16 cellular contexts compared by ENCODE assay signal in the genomic region with DNA sequence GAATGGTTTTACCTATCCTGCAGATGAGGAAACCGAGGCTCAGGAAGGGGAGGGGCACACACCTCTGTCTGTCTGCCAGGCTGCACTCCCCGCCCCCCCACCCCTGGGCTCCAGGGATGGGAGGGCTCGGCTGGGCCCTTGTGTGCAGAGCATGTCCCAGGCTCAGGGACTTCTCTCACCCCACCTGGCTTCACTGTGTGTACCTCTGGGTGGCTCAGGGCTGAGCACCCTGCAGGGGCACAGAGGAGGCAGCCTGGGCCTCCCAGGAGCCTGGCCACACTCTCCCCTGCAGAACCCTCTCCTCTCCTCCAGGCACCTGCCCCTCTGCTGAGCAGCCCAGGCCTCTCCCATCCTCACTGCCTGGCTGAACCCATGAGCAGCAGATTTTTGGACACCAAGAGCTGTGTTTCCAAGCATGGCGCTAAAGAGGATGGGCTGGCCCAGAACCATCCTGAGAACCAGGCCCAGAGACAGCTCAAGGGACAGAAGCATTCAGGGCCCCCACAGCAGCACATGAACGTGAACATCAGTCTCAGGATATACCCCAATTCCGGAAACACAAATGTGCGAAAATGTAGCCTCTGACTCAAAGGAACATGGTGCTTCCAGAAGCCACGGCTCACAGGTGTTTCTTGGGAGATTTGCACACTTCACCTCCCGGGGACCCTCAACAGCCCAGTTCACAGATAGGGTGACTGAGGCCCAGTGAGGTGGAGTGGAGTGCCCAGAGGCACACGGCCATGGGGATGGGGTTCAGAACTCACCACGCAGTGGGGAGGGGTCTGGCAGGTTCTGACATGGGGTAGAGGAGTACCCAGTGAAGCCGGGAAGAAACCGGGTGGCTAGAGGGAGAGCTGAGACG. TPM values are rescaled to one million over a fixed set of nuclear protein-coding genes. Genes with fewer than 3 reads are reported as not detected.
A peak's percentile ranks its signal among the peaks of the same experiment; 100 is the strongest.
DNase-seq lines count a peak whose midpoint lies in the region; ATAC-seq, FAIRE-seq and TF ChIP-seq lines count a peak whose summit lies in the region.
"Had no signal": no experiment of that assay in that cellular context is flagged by ENCODE, and none has a peak within 500 bp of the region (broad histone marks: within the 10 kb centered on the region; RNA-seq: fewer than 3 reads in every experiment).

No MANE protein-coding gene starts in this region.

- TF ChIP-seq CTCF in GM12878 (IDR thresholded peaks at IDR 0.05 in 2 of 3, conservative IDR thresholded peaks at IDR 0.05 in 1 of 3; ENCODE audit: control insufficient read depth in 2 of 3, extremely low read depth in 1 of 3, insufficient read depth in 1 of 3, low read depth in 3 of 3, low read length in 3 of 3) (no peak), HepG2 (CRISPR knock-in tag; IDR thresholded peaks at IDR 0.05) (no peak), thyroid gland (IDR thresholded peaks at IDR 0.05) (no peak), heart right ventricle (IDR thresholded peaks at IDR 0.05) (no peak), PC-9 (conservative IDR thresholded peaks at IDR 0.05) (no peak)

- no peaks in the 10 kb centered on the region for H3K9me2 ChIP-seq in PC-9 (ENCODE audit: insufficient read depth)

- intact Hi-C loops in GM12878 (cut with micrococcal nuclease; ENCODE audit: unreplicated experiment), result no loop called here
- intact Hi-C loops in HepG2 (cut with micrococcal nuclease; ENCODE audit: unreplicated experiment), result no loop called here
- intact Hi-C loops in thyroid gland (cut with DNase I), result no loop called here
- intact Hi-C loops in heart right ventricle (cut with DNase I), result loop anchor here in 1 of 10 donors (10.0 kb wide), 1 partner anchor 59 kb away; no protein-coding TSS in a partner anchor
- intact Hi-C loops in PC-9 (cut with micrococcal nuclease; ENCODE audit: unreplicated experiment), result no loop called here

- H3K4me1 ChIP-seq in GM12878 (ENCODE audit: control insufficient read depth, insufficient read depth, low read length), result peaks cover 10% of the 10 kb centered on the region
- peaks cover 37% of the 10 kb centered on the region for H3K4me1 ChIP-seq in HepG2 (ENCODE audit: insufficient read depth, low read length)
- no peaks in the 10 kb centered on the region for H3K4me1 ChIP-seq in thyroid gland
- H3K4me1 ChIP-seq in heart right ventricle, result peaks cover 0 to 7% (median 0%) of the 10 kb centered on the region in 9 donors
- no peaks in the 10 kb centered on the region for H3K4me1 ChIP-seq in PC-9 (replicated peaks; ENCODE audit: insufficient read depth)

- TF ChIP-seq RAD21 in GM12878 (IDR thresholded peaks at IDR 0.05; ENCODE audit: insufficient read depth, low read depth, low read length) (no peak), HepG2 (CRISPR knock-in tag; IDR thresholded peaks at IDR 0.05) (no peak)

- H2AFZ ChIP-seq in GM12878 (ENCODE audit: control insufficient read depth, low read depth, low read length) (no peak overlapping the region), HepG2 (ENCODE audit: low read length) (no peak overlapping the region), PC-9 (no peak overlapping the region)
- H2AFZ ChIP-seq: GM23248 had no signal

- no peaks in the 10 kb centered on the region for H3K27me3 ChIP-seq in H7 (ENCODE audit: control insufficient read depth, insufficient read depth, low read length)
- no peaks in the 10 kb centered on the region for H3K27me3 ChIP-seq in GM12878 (replicated peaks in 1 of 2; ENCODE audit: control insufficient read depth in 2 of 2, insufficient read depth in 2 of 2, low read length in 1 of 2)
- peaks cover 0 to 11% of the 10 kb centered on the region in 2 experiments; a peak in 3 of 5 replicates for H3K27me3 ChIP-seq in HepG2 (ENCODE audit: control insufficient read depth in 1 of 2, insufficient read depth in 2 of 2, low read length in 2 of 2)
- H3K27me3 ChIP-seq in thyroid gland, result no peaks in the 10 kb centered on the region
- H3K27me3 ChIP-seq in heart right ventricle, result no peaks in the 10 kb centered on the region
- H3K27me3 ChIP-seq in PC-9 (ENCODE audit: insufficient read depth, low read depth), result peaks cover 19% of the 10 kb centered on the region

- BruUV-seq in GM12878 (replicated peaks; lab: Mats Ljungman, UMichigan) (no TSS peak), HepG2 (replicated peaks; lab: Mats Ljungman, UMichigan) (no TSS peak), PC-9 (replicated peaks; lab: Mats Ljungman, UMichigan) (no TSS peak)

- TF ChIP-seq EP300 in GM12878 (IDR thresholded peaks at IDR 0.05; ENCODE audit: borderline replicate concordance in 1 of 2, control insufficient read depth in 1 of 2, low read depth in 2 of 2, low read length in 2 of 2) (no peak), HepG2 (IDR thresholded peaks at IDR 0.05; ENCODE audit: low read depth in 2 of 2, low read length in 2 of 2) (no peak), HepG2 (CRISPR knock-in tag; IDR thresholded peaks at IDR 0.05; ENCODE audit: borderline replicate concordance) (no peak)

- 49% methylated on average over 12 of the region's 14 CpGs for WGBS in GM12878 (ENCODE audit: insufficient coverage, insufficient replicate concordance, low lambda C conversion rate, missing lambda C conversion rate)
- WGBS in HepG2 (ENCODE audit: low lambda C conversion rate), result 55% methylated on average over 8 of the region's 14 CpGs
- 54 to 56% methylated on average over 12 to 14 of the region's 14 CpGs for WGBS in thyroid gland, 2 donors
- 87 to 88% methylated on average over 14 of the region's 14 CpGs for WGBS in heart right ventricle, 2 donors

- no peak overlapping the region for H3K27ac ChIP-seq in GM12878 (ENCODE audit: control insufficient read depth, insufficient read depth)
- H3K27ac ChIP-seq in HepG2 (ENCODE audit: extremely low read length, insufficient read depth, low read length), result no peak overlapping the region
- no peak overlapping the region for H3K27ac ChIP-seq in thyroid gland
- no peak overlapping the region for H3K27ac ChIP-seq in heart right ventricle
- H3K27ac ChIP-seq in PC-9, result no peak overlapping the region
- H3K27ac ChIP-seq: GM23248 had no signal

- POLR2A ChIA-PET in GM12878 (lab: Charles Lee) (interaction anchor here (0.7 to 1.5 kb wide), 3 partner anchors 9 to 40 kb away, joined by 3 to 7 read pairs (median 3); no protein-coding TSS in a partner anchor), HepG2 (lab: Yijun Ruan, JAX) (interaction anchor here (1.8 kb wide), 1 partner anchor 10 kb away, joined by 5 read pairs; the partner anchor contains the start of gene EMID1), PC-9 (lab: Charles Lee; ENCODE audit: unreplicated experiment) (interaction anchor here (0.5 kb wide), 1 partner anchor 460 kb away, joined by 3 read pairs; no protein-coding TSS in a partner anchor)

- ATAC-seq in GM12878, result peak; percentile 14
- no peak for ATAC-seq in HepG2
- ATAC-seq in heart right ventricle, result no peak
- ATAC-seq in GM19455 (IDR thresholded peaks at IDR 0.05; ENCODE audit: unreplicated experiment), result no peak

- H4K20me1 ChIP-seq in GM12878 (ENCODE audit: control insufficient read depth, insufficient read depth), result no peaks in the 10 kb centered on the region
- H4K20me1 ChIP-seq in HepG2 (ENCODE audit: insufficient read depth, low read length), result no peaks in the 10 kb centered on the region
- no peaks in the 10 kb centered on the region for H4K20me1 ChIP-seq in PC-9 (ENCODE audit: insufficient read depth)

- FAIRE-seq in GM12878 (lab: Jason Lieb, UNC) (no peak), HepG2 (lab: Jason Lieb, UNC) (no peak)

- TF ChIP-seq POLR2A in GM12878 (IDR thresholded peaks at IDR 0.05; ENCODE audit: low read depth, low read length), result no peak
- no peak for TF ChIP-seq POLR2A in HepG2 (IDR thresholded peaks at IDR 0.05; ENCODE audit: insufficient read depth in 1 of 2, low read depth in 2 of 2, low read length in 2 of 2)
- no peak for TF ChIP-seq POLR2A in thyroid gland (IDR thresholded peaks at IDR 0.05)

- DNase-seq in H7 (peak; percentile 60), GM12878 (ENCODE audit: low read depth, low spot score) (no peak), HepG2 (ENCODE audit: low spot score) (no peak), thyroid gland (peak; percentile 45 to 49), heart right ventricle (no peak), PC-9 (no peak)
- no peak for DNase-seq in activated CD4-positive, CD25-positive, alpha-beta regulatory T cell treated with anti-CD3 and anti-CD28 coated beads, Interleukin-2, amount 50 U/mL, for 72 hours
- DNase-seq: NCI-H1417, NCI-H1930, NCI-H2171, NCI-H446 treated with DMSO at 0.1 percent for 48 hours, NCI-H748 treated with DMSO at 0.1 percent for 48 hours, SHP77 treated with DMSO at 0.1 percent for 48 hours had no signal

- H3K4me2 ChIP-seq in GM12878 (ENCODE audit: control insufficient read depth, insufficient read depth) (no peak overlapping the region), HepG2 (ENCODE audit: low read depth, low read length) (no peak overlapping the region), PC-9 (no peak overlapping the region)

- no peaks in the 10 kb centered on the region; the same call in 1 of the 2 replicates for H3K79me2 ChIP-seq in GM12878 (ENCODE audit: control insufficient read depth, insufficient read depth, low read length)
- H3K79me2 ChIP-seq in HepG2 (ENCODE audit: insufficient read depth, low read length), result no peaks in the 10 kb centered on the region
- H3K79me2 ChIP-seq in PC-9 (ENCODE audit: low read depth), result no peaks in the 10 kb centered on the region

- H3K4me3 ChIP-seq in H7 (ENCODE audit: insufficient read depth, low read depth, low read length) (no peak overlapping the region), GM12878 (no peak overlapping the region), HepG2 (replicated peaks in 1 of 3; ENCODE audit: insufficient read depth in 1 of 3, low read depth in 2 of 3, low read length in 3 of 3) (no peak overlapping the region), thyroid gland (replicated peaks in 1 of 3) (no peak overlapping the region), heart right ventricle (no peak overlapping the region), PC-9 (no peak overlapping the region)
- H3K4me3 ChIP-seq: BLaER1 treated with 17β-estradiol and CSF1 and Interleukin-3, amounts not matched to agents 10 nM and 100 nM; GM23248 had no signal

- SMC1A ChIA-PET in GM12878 (lab: Charles Lee; ENCODE audit: uncharacterized antibody, unreplicated experiment), result interaction anchor here (1.7 to 2.5 kb wide), 3 partner anchors 10 to 29 kb away, joined by 3 to 8 read pairs (median 7); partner anchors contain the start of gene EMID1

- H3K9ac ChIP-seq in GM12878 (ENCODE audit: control insufficient read depth, insufficient read depth, low read length) (no peak overlapping the region), HepG2 (ENCODE audit: insufficient read depth, low read depth, low read length) (no peak overlapping the region)
- H3K9ac ChIP-seq: BLaER1 treated with 17β-estradiol and CSF1 and Interleukin-3, amounts not matched to agents 10 nM and 100 nM; GM23248 had no signal

- in situ Hi-C loops in GM12878 (cut with MboI), result no loop called here
- in situ Hi-C loops in HepG2 (cut with HindIII; ENCODE audit: extremely low pct_ligation_motif_present, low pct_unique_long_range_greater_than_20kb), result no loop called here

- CTCF ChIA-PET in GM12878 (lab: Yijun Ruan, JAX), result interaction anchor here (1.0 to 1.5 kb wide), 4 partner anchors 12 to 14 kb away, joined by 3 read pairs; no protein-coding TSS in a partner anchor
- CTCF ChIA-PET in HepG2 (lab: Yijun Ruan, JAX; ENCODE audit: low intra/inter-chr PET ratio, low total read pairs), result no interaction called here
- CTCF ChIA-PET in PC-9 (lab: Charles Lee), result no interaction called here

- H3F3A ChIP-seq in PC-9 (ENCODE audit: insufficient read depth, low read depth), result no peaks in the 10 kb centered on the region

- RAD21 ChIA-PET in GM12878 (lab: Charles Lee; ENCODE audit: unreplicated experiment), result interaction anchor here (1.7 to 2.3 kb wide), 2 partner anchors 10 to 14 kb away, joined by 6 to 7 read pairs; partner anchors contain the start of gene EMID1

- no peaks in the 10 kb centered on the region for H3K9me3 ChIP-seq in GM12878 (replicated peaks; ENCODE audit: control insufficient read depth, insufficient read depth, low read length)
- no peaks in the 10 kb centered on the region for H3K9me3 ChIP-seq in HepG2 (ENCODE audit: low read length)
- H3K9me3 ChIP-seq in thyroid gland, result no peaks in the 10 kb centered on the region
- H3K9me3 ChIP-seq in heart right ventricle, result no peaks in the 10 kb centered on the region
- H3K9me3 ChIP-seq in PC-9 (ENCODE audit: insufficient read depth, low read depth), result no peaks in the 10 kb centered on the region
- H3K9me3 ChIP-seq: BLaER1 treated with 17β-estradiol and CSF1 and Interleukin-3, amounts not matched to agents 10 nM and 100 nM had no signal

- H3K36me3 ChIP-seq in H7 (replicated peaks; ENCODE audit: control insufficient read depth, insufficient read depth, low read length) (no peaks in the 10 kb centered on the region), GM12878 (ENCODE audit: control insufficient read depth in 2 of 2, insufficient read depth in 2 of 2, low read length in 1 of 2) (peaks cover 0 to 9% of the 10 kb centered on the region in 2 experiments; a peak in 2 of 4 replicates), HepG2 (replicated peaks in 1 of 2; ENCODE audit: control insufficient read depth in 1 of 2, insufficient read depth in 2 of 2, low read length in 2 of 2) (no peaks in the 10 kb centered on the region), thyroid gland (no peaks in the 10 kb centered on the region), heart right ventricle (no peaks in the 10 kb centered on the region), PC-9 (ENCODE audit: low read depth) (no peaks in the 10 kb centered on the region)
- H3K36me3 ChIP-seq: BLaER1 treated with 17β-estradiol and CSF1 and Interleukin-3, amounts not matched to agents 10 nM and 100 nM had no signal

RNA-seq across cellular contexts. Expression of gene EMID1, which starts 10.5 kb away (rescaled TPM):
- total RNA-seq in H7 (2014; rRNA removed; shearing (Covaris generic)), result 4.5 and 5.6 TPM in 2 replicates
- total RNA-seq in GM12878 (2013; cell fraction: nucleolus; rRNA removed), result 185 and 191 TPM in 2 replicates
- 12.0 and 19.4 TPM in 2 replicates for total RNA-seq in GM12878 (2014; rRNA removed)
- total RNA-seq in GM12878 (2014; rRNA removed; fragmentation: Illumina TruSeq; extraction: Trizol), result 4.3 and 5.8 TPM in 2 replicates
- total RNA-seq in GM12878 (2021), result 17.5 and 18.3 TPM in 2 replicates
- 2.5 TPM for polyA plus RNA-seq in GM12878 (2011; ENCODE audit: low read depth)
- polyA plus RNA-seq in GM12878 (2011; rRNA removed), result 29.3 and 60.3 TPM in 2 replicates
- 73.9 and 121 TPM in 2 replicates for polyA plus RNA-seq in GM12878 (2011; cell fraction: cytosol; rRNA removed)
- 196 and 245 TPM in 2 replicates for polyA plus RNA-seq in GM12878 (2011; cell fraction: nucleus; rRNA removed)
- polyA plus RNA-seq in GM12878 (2012), result 7.6 and 8.4 TPM in 2 replicates
- polyA plus RNA-seq in GM12878 (2014; fragmentation: Illumina TruSeq; extraction: Trizol), result 0.54 and 2.3 TPM in 2 replicates
- 1 to 10 TPM; 1.2 to 2.3 TPM for polyA plus RNA-seq in GM12878 (2014; fragmentation: Nextera tagmentation; extraction: Ambion mirVana)
- 20.7 and 23.8 TPM in 2 replicates for polyA plus RNA-seq in GM12878 (2014; rRNA removed)
- 10 to 100 TPM in 1 of 2 experiments, 1 to 10 TPM in 1; 10.0 to 13.9 TPM for polyA plus RNA-seq in GM12878 (2016; fragmentation: Nextera tagmentation; extraction: Ambion mirVana)
- 53.3 and 85.9 TPM in 2 replicates for polyA minus RNA-seq in GM12878 (2011; rRNA and poly(A)+ RNA removed)
- polyA minus RNA-seq in GM12878 (2011; cell fraction: cytosol; rRNA and poly(A)+ RNA removed), result 22.1 and 26.0 TPM in 2 replicates
- 59.2 and 86.3 TPM in 2 replicates for polyA minus RNA-seq in GM12878 (2011; cell fraction: nucleus; rRNA and poly(A)+ RNA removed)
- total RNA-seq in HepG2 (2016; rRNA removed; fragmentation: Illumina TruSeq; extraction: Trizol), result 0.21 and 0.82 TPM in 2 replicates
- total RNA-seq in HepG2 (2016; cell fraction: cytosol; rRNA removed; fragmentation: Illumina TruSeq; extraction: Trizol; ENCODE audit: low read depth), result 2.7 and 2.8 TPM in 2 replicates
- 0.09 and 0.26 TPM in 2 replicates for total RNA-seq in HepG2 (2016; cell fraction: insoluble cytoplasmic fraction; rRNA removed; fragmentation: Illumina TruSeq; extraction: Trizol)
- total RNA-seq in HepG2 (2016; cell fraction: membrane; rRNA removed; fragmentation: Illumina TruSeq; extraction: Trizol), result 1.7 and 2.1 TPM in 2 replicates
- total RNA-seq in HepG2 (2016; cell fraction: nucleus; rRNA removed; fragmentation: Illumina TruSeq; extraction: Trizol), result 0.25 and 0.50 TPM in 2 replicates
- polyA plus RNA-seq in HepG2 (2011; rRNA removed), result 0.45 and 0.81 TPM in 2 replicates
- 0.37 and 1.1 TPM in 2 replicates for polyA plus RNA-seq in HepG2 (2011; cell fraction: cytosol; rRNA removed)
- polyA plus RNA-seq in HepG2 (2011; cell fraction: nucleus; rRNA removed), result 2.1 and 2.4 TPM in 2 replicates
- 0.46 and 0.72 TPM in 2 replicates for polyA plus RNA-seq in HepG2 (2012)
- 2.6 and 3.8 TPM in 2 replicates for polyA plus RNA-seq in HepG2 (2016; cell fraction: cytosol; fragmentation: Illumina TruSeq; extraction: Trizol; ENCODE audit: low read depth)
- polyA plus RNA-seq in HepG2 (2016; cell fraction: insoluble cytoplasmic fraction; fragmentation: Illumina TruSeq; extraction: Trizol; ENCODE audit: low read depth), result 0.25 and 0.50 TPM in 2 replicates
- 1.4 and 2.2 TPM in 2 replicates for polyA plus RNA-seq in HepG2 (2016; cell fraction: membrane; fragmentation: Illumina TruSeq; extraction: Trizol; ENCODE audit: low read depth)
- polyA plus RNA-seq in HepG2 (2016; cell fraction: nucleus; fragmentation: Illumina TruSeq; extraction: Trizol; ENCODE audit: insufficient read depth, low read depth), result 1.0 TPM in 2 replicates
- polyA minus RNA-seq in HepG2 (2011; rRNA and poly(A)+ RNA removed; ENCODE audit: low replicate concordance), result 0.09 and 2.4 TPM in 2 replicates
- polyA minus RNA-seq in HepG2 (2011; cell fraction: cytosol; rRNA and poly(A)+ RNA removed), result not detected in 2 replicates
- polyA minus RNA-seq in HepG2 (2011; cell fraction: nucleus; rRNA and poly(A)+ RNA removed), result 0.99 and 1.3 TPM in 2 replicates
- total RNA-seq in thyroid gland, result 10 to 100 TPM; 14.0 to 55.9 (median 19.0) TPM
- total RNA-seq in heart right ventricle, result 1 to 10 TPM in 1 of 10 donors, under 1 TPM in 8, not detected in 1; 0.26 to 1.1 (median 0.42) TPM
- polyA plus RNA-seq in heart right ventricle, result under 1 TPM; 0.22 to 0.23 TPM
- total RNA-seq in PC-9 (2021), result 1.1 and 3.1 TPM in 2 replicates
- total RNA-seq: GM23248 had no signal
- polyA plus RNA-seq: GM23248 had no signal

RNA-seq across cellular contexts. Expression of gene RHBDD3, which starts 51.5 kb away (rescaled TPM):
- 71.6 and 76.3 TPM in 2 replicates for total RNA-seq in H7 (2014; rRNA removed; shearing (Covaris generic))
- total RNA-seq in GM12878 (2013; cell fraction: nucleolus; rRNA removed), result 36.7 and 43.7 TPM in 2 replicates
- 30.7 and 37.9 TPM in 2 replicates for total RNA-seq in GM12878 (2014; rRNA removed)
- total RNA-seq in GM12878 (2014; rRNA removed; fragmentation: Illumina TruSeq; extraction: Trizol), result 10.0 and 11.9 TPM in 2 replicates
- total RNA-seq in GM12878 (2021), result 23.1 and 28.4 TPM in 2 replicates
- polyA plus RNA-seq in GM12878 (2011; ENCODE audit: low read depth), result 5.3 TPM
- polyA plus RNA-seq in GM12878 (2011; rRNA removed), result 3.8 and 8.6 TPM in 2 replicates
- 14.9 and 23.0 TPM in 2 replicates for polyA plus RNA-seq in GM12878 (2011; cell fraction: cytosol; rRNA removed)
- polyA plus RNA-seq in GM12878 (2011; cell fraction: nucleus; rRNA removed), result 23.5 and 35.8 TPM in 2 replicates
- 13.5 and 16.4 TPM in 2 replicates for polyA plus RNA-seq in GM12878 (2012)
- 3.9 and 8.1 TPM in 2 replicates for polyA plus RNA-seq in GM12878 (2014; fragmentation: Illumina TruSeq; extraction: Trizol)
- polyA plus RNA-seq in GM12878 (2014; fragmentation: Nextera tagmentation; extraction: Ambion mirVana), result 1 to 10 TPM in 1 of 2 experiments, under 1 TPM in 1; 0.27 to 1.2 TPM
- polyA plus RNA-seq in GM12878 (2014; rRNA removed), result 37.6 and 41.2 TPM in 2 replicates
- polyA plus RNA-seq in GM12878 (2016; fragmentation: Nextera tagmentation; extraction: Ambion mirVana), result 10 to 100 TPM; 36.9 to 38.7 TPM
- 3.6 and 9.5 TPM in 2 replicates for polyA minus RNA-seq in GM12878 (2011; rRNA and poly(A)+ RNA removed)
- 2.9 and 6.8 TPM in 2 replicates for polyA minus RNA-seq in GM12878 (2011; cell fraction: cytosol; rRNA and poly(A)+ RNA removed)
- 5.3 and 13.4 TPM in 2 replicates for polyA minus RNA-seq in GM12878 (2011; cell fraction: nucleus; rRNA and poly(A)+ RNA removed)
- total RNA-seq in HepG2 (2016; rRNA removed; fragmentation: Illumina TruSeq; extraction: Trizol), result 12.6 and 26.7 TPM in 2 replicates
- 8.3 and 9.2 TPM in 2 replicates for total RNA-seq in HepG2 (2016; cell fraction: cytosol; rRNA removed; fragmentation: Illumina TruSeq; extraction: Trizol; ENCODE audit: low read depth)
- 12.3 and 26.7 TPM in 2 replicates for total RNA-seq in HepG2 (2016; cell fraction: insoluble cytoplasmic fraction; rRNA removed; fragmentation: Illumina TruSeq; extraction: Trizol)
- total RNA-seq in HepG2 (2016; cell fraction: membrane; rRNA removed; fragmentation: Illumina TruSeq; extraction: Trizol), result 16.9 and 21.6 TPM in 2 replicates
- total RNA-seq in HepG2 (2016; cell fraction: nucleus; rRNA removed; fragmentation: Illumina TruSeq; extraction: Trizol), result 24.7 and 26.9 TPM in 2 replicates
- 12.1 and 21.0 TPM in 2 replicates for polyA plus RNA-seq in HepG2 (2011; rRNA removed)
- 10.6 and 17.9 TPM in 2 replicates for polyA plus RNA-seq in HepG2 (2011; cell fraction: cytosol; rRNA removed)
- 38.6 and 38.8 TPM in 2 replicates for polyA plus RNA-seq in HepG2 (2011; cell fraction: nucleus; rRNA removed)
- 8.5 and 12.8 TPM in 2 replicates for polyA plus RNA-seq in HepG2 (2012)
- 6.5 and 10.4 TPM in 2 replicates for polyA plus RNA-seq in HepG2 (2016; cell fraction: cytosol; fragmentation: Illumina TruSeq; extraction: Trizol; ENCODE audit: low read depth)
- 10.8 and 11.3 TPM in 2 replicates for polyA plus RNA-seq in HepG2 (2016; cell fraction: insoluble cytoplasmic fraction; fragmentation: Illumina TruSeq; extraction: Trizol; ENCODE audit: low read depth)
- polyA plus RNA-seq in HepG2 (2016; cell fraction: membrane; fragmentation: Illumina TruSeq; extraction: Trizol; ENCODE audit: low read depth), result 11.9 and 12.6 TPM in 2 replicates
- 59.8 and 60.3 TPM in 2 replicates for polyA plus RNA-seq in HepG2 (2016; cell fraction: nucleus; fragmentation: Illumina TruSeq; extraction: Trizol; ENCODE audit: insufficient read depth, low read depth)
- polyA minus RNA-seq in HepG2 (2011; rRNA and poly(A)+ RNA removed; ENCODE audit: low replicate concordance), result 9.9 and 18.2 TPM in 2 replicates
- polyA minus RNA-seq in HepG2 (2011; cell fraction: cytosol; rRNA and poly(A)+ RNA removed), result 5.7 and 7.1 TPM in 2 replicates
- polyA minus RNA-seq in HepG2 (2011; cell fraction: nucleus; rRNA and poly(A)+ RNA removed), result 7.7 and 9.3 TPM in 2 replicates
- total RNA-seq in thyroid gland, result 10 to 100 TPM; 27.8 to 54.9 (median 48.9) TPM
- total RNA-seq in heart right ventricle, result 10 to 100 TPM in 9 of 10 donors, 1 to 10 TPM in 1; 7.0 to 18.0 (median 12.2) TPM
- 10 to 100 TPM; 17.3 to 25.8 TPM for polyA plus RNA-seq in heart right ventricle
- 17.6 and 21.9 TPM in 2 replicates for total RNA-seq in PC-9 (2021)

RNA-seq across cellular contexts. Expression of gene EWSR1, which starts 51.8 kb away (rescaled TPM):
- total RNA-seq in H7 (2014; rRNA removed; shearing (Covaris generic)), result 226 and 229 TPM in 2 replicates
- 358 and 390 TPM in 2 replicates for total RNA-seq in GM12878 (2013; cell fraction: nucleolus; rRNA removed)
- total RNA-seq in GM12878 (2014; rRNA removed) (339 and 342 TPM in 2 replicates), GM12878 (2014; rRNA removed; fragmentation: Illumina TruSeq; extraction: Trizol) (200 and 209 TPM in 2 replicates), GM12878 (2021) (307 and 325 TPM in 2 replicates), HepG2 (2016; rRNA removed; fragmentation: Illumina TruSeq; extraction: Trizol) (167 and 211 TPM in 2 replicates), thyroid gland (100 to 1,000 TPM; 205 to 290 (median 258) TPM), heart right ventricle (100 to 1,000 TPM; 131 to 153 (median 139) TPM), PC-9 (2021) (136 and 200 TPM in 2 replicates)
- polyA plus RNA-seq in GM12878 (2011; ENCODE audit: low read depth), result 140 TPM
- polyA plus RNA-seq in GM12878 (2011; rRNA removed) (233 and 400 TPM in 2 replicates), GM12878 (2014; fragmentation: Illumina TruSeq; extraction: Trizol) (430 and 480 TPM in 2 replicates), GM12878 (2014; fragmentation: Nextera tagmentation; extraction: Ambion mirVana) (100 to 1,000 TPM; 130 to 180 TPM), GM12878 (2014; rRNA removed) (369 and 388 TPM in 2 replicates), GM12878 (2016; fragmentation: Nextera tagmentation; extraction: Ambion mirVana) (100 to 1,000 TPM; 426 to 464 TPM), HepG2 (2011; rRNA removed) (326 and 401 TPM in 2 replicates), heart right ventricle (100 to 1,000 TPM; 105 to 115 TPM)
- polyA plus RNA-seq in GM12878 (2011; cell fraction: cytosol; rRNA removed), result 486 and 548 TPM in 2 replicates
- polyA plus RNA-seq in GM12878 (2011; cell fraction: nucleus; rRNA removed), result 908 and 919 TPM in 2 replicates
- 149 and 217 TPM in 2 replicates for polyA plus RNA-seq in GM12878 (2012)
- polyA minus RNA-seq in GM12878 (2011; rRNA and poly(A)+ RNA removed), result 345 and 478 TPM in 2 replicates
- polyA minus RNA-seq in GM12878 (2011; cell fraction: cytosol; rRNA and poly(A)+ RNA removed), result 124 and 140 TPM in 2 replicates
- polyA minus RNA-seq in GM12878 (2011; cell fraction: nucleus; rRNA and poly(A)+ RNA removed), result 141 and 185 TPM in 2 replicates
- 28.9 and 32.2 TPM in 2 replicates for total RNA-seq in HepG2 (2016; cell fraction: cytosol; rRNA removed; fragmentation: Illumina TruSeq; extraction: Trizol; ENCODE audit: low read depth)
- total RNA-seq in HepG2 (2016; cell fraction: insoluble cytoplasmic fraction; rRNA removed; fragmentation: Illumina TruSeq; extraction: Trizol), result 146 and 211 TPM in 2 replicates
- 47.2 and 49.1 TPM in 2 replicates for total RNA-seq in HepG2 (2016; cell fraction: membrane; rRNA removed; fragmentation: Illumina TruSeq; extraction: Trizol)
- 216 and 251 TPM in 2 replicates for total RNA-seq in HepG2 (2016; cell fraction: nucleus; rRNA removed; fragmentation: Illumina TruSeq; extraction: Trizol)
- 202 and 208 TPM in 2 replicates for polyA plus RNA-seq in HepG2 (2011; cell fraction: cytosol; rRNA removed)
- polyA plus RNA-seq in HepG2 (2011; cell fraction: nucleus; rRNA removed), result 687 and 755 TPM in 2 replicates
- polyA plus RNA-seq in HepG2 (2012), result 138 and 189 TPM in 2 replicates
- 22.8 and 25.5 TPM in 2 replicates for polyA plus RNA-seq in HepG2 (2016; cell fraction: cytosol; fragmentation: Illumina TruSeq; extraction: Trizol; ENCODE audit: low read depth)
- 183 and 203 TPM in 2 replicates for polyA plus RNA-seq in HepG2 (2016; cell fraction: insoluble cytoplasmic fraction; fragmentation: Illumina TruSeq; extraction: Trizol; ENCODE audit: low read depth)
- polyA plus RNA-seq in HepG2 (2016; cell fraction: membrane; fragmentation: Illumina TruSeq; extraction: Trizol; ENCODE audit: low read depth), result 29.2 and 38.3 TPM in 2 replicates
- 477 and 502 TPM in 2 replicates for polyA plus RNA-seq in HepG2 (2016; cell fraction: nucleus; fragmentation: Illumina TruSeq; extraction: Trizol; ENCODE audit: insufficient read depth, low read depth)
- polyA minus RNA-seq in HepG2 (2011; rRNA and poly(A)+ RNA removed; ENCODE audit: low replicate concordance), result 381 and 574 TPM in 2 replicates
- polyA minus RNA-seq in HepG2 (2011; cell fraction: cytosol; rRNA and poly(A)+ RNA removed), result 103 and 111 TPM in 2 replicates
- 302 and 303 TPM in 2 replicates for polyA minus RNA-seq in HepG2 (2011; cell fraction: nucleus; rRNA and poly(A)+ RNA removed)

Comparison
In these comparisons a context has a peak if more than half of its experiments do, and no peak if none do; other contexts are left out.
1. DNase-seq: peak in H7 (single experiment) and thyroid gland (2 of 2); none in GM12878 (single experiment), HepG2 (single experiment), heart right ventricle (0 of 2), activated CD4-positive, CD25-positive, alpha-beta regulatory T cell treated with anti-CD3 and anti-CD28 coated beads, Interleukin-2, amount 50 U/mL, for 72 hours (single experiment) and PC-9 (0 of 2).